ENCODE assay signal across 1 cellular context in the genomic region with DNA sequence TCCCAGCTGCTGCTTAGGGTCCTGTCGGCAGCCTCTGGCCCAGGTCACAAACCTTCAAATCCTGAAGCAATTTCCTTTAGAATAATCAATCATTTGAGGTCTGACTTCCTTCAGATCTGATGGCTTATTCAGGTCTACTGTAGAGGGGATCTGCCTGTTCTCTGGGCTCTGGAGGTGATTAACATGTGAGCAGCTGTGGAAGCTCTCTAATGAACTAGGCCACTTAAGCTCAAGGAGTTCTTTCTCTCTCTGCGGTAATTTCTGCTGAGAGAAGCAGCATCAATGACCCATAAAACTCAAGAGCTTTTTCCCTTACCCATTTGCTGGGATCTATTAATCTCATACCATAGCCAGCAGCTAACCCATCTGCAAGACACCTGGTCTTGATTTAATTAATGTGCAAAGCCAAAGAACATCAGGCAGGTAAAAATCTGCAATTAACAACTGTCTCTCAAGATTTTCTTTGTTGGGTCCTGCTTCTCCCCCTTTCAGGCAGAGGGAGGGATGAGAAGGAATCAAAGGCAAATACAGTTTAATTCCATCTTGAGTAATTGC.
TF ChIP-seq lines count a peak whose summit lies in the region.

No MANE protein-coding gene starts in this region.

TF ChIP-seq in HCT116, 20 proteins besides CTCF, POLR2A, EP300 and RAD21 (continued from another document):
- no peak for TF ChIP-seq EZH2 (IDR thresholded peaks at IDR 0.05)
